In the genomic region with DNA sequence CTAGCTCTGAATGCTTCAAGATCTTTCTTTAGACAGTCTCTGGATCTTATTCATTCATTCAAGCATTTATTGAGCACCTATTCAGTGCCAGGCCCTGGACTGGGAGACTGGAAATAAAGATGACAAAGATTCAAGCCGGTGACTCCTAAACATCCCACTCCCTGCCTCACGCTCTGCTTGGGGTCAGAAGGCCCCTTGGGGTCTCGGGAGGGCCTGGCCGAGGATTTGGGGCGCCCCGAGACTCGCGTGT, we compare ENCODE assay signal across 8 cellular contexts. TPM values are rescaled to one million over a fixed set of nuclear protein-coding genes. Genes with fewer than 3 reads are reported as not detected.
DNase-seq lines count a peak whose midpoint lies in the region; ATAC-seq and TF ChIP-seq lines count a peak whose summit lies in the region.

No MANE protein-coding gene starts in this region.

- H3K4me1 ChIP-seq in ascending aorta (peaks cover 0 to 9% of the 10 kb centered on the region in 2 donors), lower lobe of right lung (peaks cover 10% of the 10 kb centered on the region), testis (peaks cover 3% of the 10 kb centered on the region)

- TF ChIP-seq CTCF in ascending aorta (IDR thresholded peaks at IDR 0.05) (no peak), lower lobe of right lung (IDR thresholded peaks at IDR 0.05) (no peak), testis (IDR thresholded peaks at IDR 0.05) (no peak)

- no peak for TF ChIP-seq POLR2A in testis (IDR thresholded peaks at IDR 0.05)

- H3K4me1 Mint-ChIP-seq in activated naive CD4-positive, alpha-beta T cell treated with anti-CD3 and anti-CD28 coated beads for 36 hours (ENCODE audit: low read depth), result peaks cover 28% of the 10 kb centered on the region

- H3K36me3 ChIP-seq in ascending aorta (no peaks in the 10 kb centered on the region), lower lobe of right lung (no peaks in the 10 kb centered on the region), testis (ENCODE audit: low read depth, missing control alignments) (no peaks in the 10 kb centered on the region)

- intact Hi-C loops in activated naive CD4-positive, alpha-beta T cell treated with anti-CD3 and anti-CD28 coated beads for 36 hours (cut with micrococcal nuclease), result loop anchor here (2.0 kb wide), 1 partner anchor 42 kb away; no protein-coding TSS in a partner anchor
- intact Hi-C loops in ascending aorta (cut with DNase I), result no loop called here
- intact Hi-C loops in lower lobe of right lung (cut with DNase I), result no loop called here
- intact Hi-C loops in testis (cut with DNase I; ENCODE audit: low total_unique reads), result loop anchor here (10.0 kb wide), 1 partner anchor 98 kb away; no protein-coding TSS in a partner anchor

- H3K9me3 Mint-ChIP-seq in activated naive CD4-positive, alpha-beta T cell treated with anti-CD3 and anti-CD28 coated beads for 36 hours, result no peaks in the 10 kb centered on the region

- no peaks in the 10 kb centered on the region for H3K27me3 Mint-ChIP-seq in activated naive CD4-positive, alpha-beta T cell treated with anti-CD3 and anti-CD28 coated beads for 36 hours (ENCODE audit: low read depth)

- H3K27ac ChIP-seq in ascending aorta (no peak overlapping the region), lower lobe of right lung (no peak overlapping the region), testis (peak overlapping the region in 1 of 2 donors; percentile 64)

- no peaks in the 10 kb centered on the region for H3K36me3 Mint-ChIP-seq in activated naive CD4-positive, alpha-beta T cell treated with anti-CD3 and anti-CD28 coated beads for 36 hours (ENCODE audit: low read depth)

- no peaks in the 10 kb centered on the region for H3K9me3 ChIP-seq in ascending aorta
- H3K9me3 ChIP-seq in lower lobe of right lung, result no peaks in the 10 kb centered on the region
- H3K9me3 ChIP-seq in testis, result no peaks in the 10 kb centered on the region

- CTCF ChIA-PET in activated naive CD4-positive, alpha-beta T cell treated with anti-CD3 and anti-CD28 coated beads for 36 hours (lab: Charles Lee), result interaction anchor here (0.6 to 1.1 kb wide), 4 partner anchors 36 to 118 kb away, joined by 3 to 5 read pairs (median 4); no protein-coding TSS in a partner anchor

- H3K27me3 ChIP-seq in ascending aorta (peaks cover 7% of the 10 kb centered on the region), lower lobe of right lung (ENCODE audit: low read depth) (peaks cover 54% of the 10 kb centered on the region), testis (no peaks in the 10 kb centered on the region)

- WGBS in testis, 2 donors, result 4% methylated on average over 8 of the region's 8 CpGs

- peak overlapping the region; percentile 44 to 61 for H3K4me3 ChIP-seq in ascending aorta
- H3K4me3 ChIP-seq in lower lobe of right lung, result peak overlapping the region; percentile 52
- H3K4me3 ChIP-seq in testis, result peak overlapping the region; percentile 72 to 81

- ATAC-seq in lower lobe of right lung, result no peak
- no peak for ATAC-seq in HG03520 (IDR thresholded peaks at IDR 0.05; ENCODE audit: unreplicated experiment)
- no peak for ATAC-seq in HG02852 (IDR thresholded peaks at IDR 0.05; ENCODE audit: unreplicated experiment)

- peak overlapping the region; percentile 74 for H3K4me3 Mint-ChIP-seq in activated naive CD4-positive, alpha-beta T cell treated with anti-CD3 and anti-CD28 coated beads for 36 hours

- DNase-seq in activated naive CD4-positive, alpha-beta T cell treated with anti-CD3 and anti-CD28 coated beads for 36 hours, result no peak
- no peak for DNase-seq in activated naive CD4-positive, alpha-beta T cell treated with Interleukin-2 at 50 U/mL for 16 hours
- DNase-seq in ascending aorta (ENCODE audit: low spot score in 2 of 2) (no peak), lower lobe of right lung (no peak), testis (no peak), putamen (ENCODE audit: low spot score) (no peak)

- no peak overlapping the region for H3K27ac Mint-ChIP-seq in activated naive CD4-positive, alpha-beta T cell treated with anti-CD3 and anti-CD28 coated beads for 36 hours

RNA-seq across cellular contexts. Expression of gene DTX1, which starts 0.2 kb away (rescaled TPM):
- 10 to 100 TPM in 1 of 2 experiments, 1 to 10 TPM in 1; 8.3 to 10.7 TPM for total RNA-seq in activated naive CD4-positive, alpha-beta T cell treated with anti-CD3 and anti-CD28 coated beads for 36 hours
- 4.5 TPM for total RNA-seq in ascending aorta
- total RNA-seq in lower lobe of right lung, result 6.8 TPM
- total RNA-seq in testis, result 10 to 100 TPM; 22.8 to 26.9 TPM
- polyA plus RNA-seq in testis (ENCODE audit: insufficient read depth, low read depth, low replicate concordance), result 15.0 TPM

Comparison
In these comparisons a context has a peak if more than half of its experiments do, and no peak if none do; other contexts are left out.
1. intact Hi-C loops: an anchor here in activated naive CD4-positive, alpha-beta T cell treated with anti-CD3 and anti-CD28 coated beads for 36 hours (2.0 kb wide) and testis (10.0 kb wide); none called in ascending aorta and lower lobe of right lung.